19 cellular contexts compared by ENCODE assay signal in genomic region chr5:97840643-97841042, GRCh38.
DNase-seq lines count a peak whose midpoint lies in the region; ATAC-seq and TF ChIP-seq lines count a peak whose summit lies in the region.
"Had no signal": no experiment of that assay in that cellular context is flagged by ENCODE, and none has a peak within 500 bp of the region (broad histone marks: within the 10 kb centered on the region; RNA-seq: fewer than 3 reads in every experiment).

No MANE protein-coding gene starts in this region.

- H3K18ac ChIP-seq in IMR-90 (ENCODE audit: low read depth, low read length) = peak overlapping the region; percentile 82; the same call in 1 of the 2 replicates

- H3K27ac Mint-ChIP-seq in activated naive CD8-positive, alpha-beta T cell treated with anti-CD3 and anti-CD28 coated beads, Interleukin-2, amount 50 U/mL, for 24 hours = no peak overlapping the region
- H3K27ac Mint-ChIP-seq: activated CD8-positive, alpha-beta T cell treated with anti-CD3 and anti-CD28 coated beads for 36 hours; activated naive CD8-positive, alpha-beta T cell; brain; CD8-positive, alpha-beta memory T cell; stimulated activated memory B cell treated with anti-CD40 and anti-IgM and Interleukin-4, amounts not matched to agents 10 μg/mL and 1 μg/mL and 100 μg/mL, for 72 hours had no signal

- no peak for TF ChIP-seq RAD21 in IMR-90 (IDR thresholded peaks at IDR 0.05; ENCODE audit: low read length)

- H3K23ac ChIP-seq in IMR-90 (ENCODE audit: low read depth, low read length) = no peak overlapping the region

- H3K4me3 ChIP-seq in IMR-90 (ENCODE audit: insufficient read depth, low read depth, low read length) (no peak overlapping the region), mammary epithelial cell (replicated peaks in 1 of 3; ENCODE audit: insufficient read depth in 1 of 3, low read depth in 2 of 3, low read length in 3 of 3) (no peak overlapping the region), psoas muscle (no peak overlapping the region)
- H3K4me3 ChIP-seq: right lobe of liver, thoracic aorta had no signal

- peaks cover 5% of the 10 kb centered on the region for H3K27me3 ChIP-seq in IMR-90 (ENCODE audit: control insufficient read depth, insufficient read depth, low read length)
- no peaks in the 10 kb centered on the region for H3K27me3 ChIP-seq in mammary epithelial cell (ENCODE audit: insufficient read depth, low read length)
- H3K27me3 ChIP-seq in psoas muscle (ENCODE audit: insufficient read depth in 3 of 3, low read length in 2 of 3) = no peaks in the 10 kb centered on the region
- H3K27me3 ChIP-seq: right lobe of liver had no signal

- no peak overlapping the region for H2AK9ac ChIP-seq in IMR-90 (replicated peaks; ENCODE audit: low read depth, low read length, poor library complexity)

- 0 out of 2 replicates have a peak overlapping the region, but pooled peaks have one; percentile 25 for H3K14ac ChIP-seq in IMR-90 (replicated peaks; ENCODE audit: low read depth, low read length)

- POLR2A ChIA-PET in IMR-90 (lab: Charles Lee; ENCODE audit: unreplicated experiment) = no interaction called here

- H2AK5ac ChIP-seq in IMR-90 (ENCODE audit: low read depth, low read length) = peak overlapping the region; percentile 2; the same call in 1 of the 2 replicates

- CTCF ChIA-PET in IMR-90 (lab: Yijun Ruan, JAX) = no interaction called here
- CTCF ChIA-PET in mammary epithelial cell (lab: Charles Lee; ENCODE audit: low non-redundant PET) = no interaction called here

- H3K4me1 ChIP-seq in IMR-90 (ENCODE audit: control insufficient read depth, insufficient read depth, low read length) = peaks cover 3% of the 10 kb centered on the region
- H3K4me1 ChIP-seq in mammary epithelial cell (ENCODE audit: insufficient read depth, low read length) = peaks cover 30% of the 10 kb centered on the region
- no peaks in the 10 kb centered on the region for H3K4me1 ChIP-seq in psoas muscle
- H3K4me1 ChIP-seq: right lobe of liver had no signal

- H3K9me3 ChIP-seq in IMR-90 (ENCODE audit: control insufficient read depth, insufficient read depth, low read length) (no peaks in the 10 kb centered on the region; the same call in 1 of the 2 replicates), mammary epithelial cell (replicated peaks; ENCODE audit: insufficient read depth, low read length) (no peaks in the 10 kb centered on the region), psoas muscle (no peaks in the 10 kb centered on the region)
- H3K9me3 ChIP-seq: right lobe of liver, thoracic aorta had no signal

- no peak overlapping the region for H3K56ac ChIP-seq in IMR-90 (ENCODE audit: extremely low read depth, insufficient read depth, low read length)

- H3K4me3 Mint-ChIP-seq in activated naive CD8-positive, alpha-beta T cell treated with anti-CD3 and anti-CD28 coated beads, Interleukin-2, amount 50 U/mL, for 24 hours = no peak overlapping the region
- H3K4me3 Mint-ChIP-seq: activated CD8-positive, alpha-beta T cell treated with anti-CD3 and anti-CD28 coated beads for 36 hours; activated naive CD8-positive, alpha-beta T cell; activated T-cell treated with anti-CD3 and anti-CD28 coated beads, Interleukin-2, amount 50 U/mL, for 4 hours; brain; CD8-positive, alpha-beta memory T cell; stimulated activated memory B cell treated with anti-CD40 and anti-IgM and Interleukin-4, amounts not matched to agents 10 μg/mL and 1 μg/mL and 100 μg/mL, for 72 hours had no signal

- TF ChIP-seq CTCF in IMR-90 (conservative IDR thresholded peaks at IDR 0.05; ENCODE audit: low read depth, low read length) = no peak
- TF ChIP-seq CTCF in mammary epithelial cell (conservative IDR thresholded peaks at IDR 0.05 in 1 of 2, IDR thresholded peaks at IDR 0.05 in 1 of 2; ENCODE audit: extremely low read depth in 1 of 2, insufficient read depth in 1 of 2, low read depth in 1 of 2, low read length in 2 of 2) = no peak
- no peak for TF ChIP-seq CTCF in psoas muscle (IDR thresholded peaks at IDR 0.05)

- intact Hi-C loops in IMR-90 (cut with micrococcal nuclease) = no loop called here
- intact Hi-C loops in mammary epithelial cell (cut with micrococcal nuclease) = no loop called here
- intact Hi-C loops in psoas muscle (cut with DNase I) = no loop called here

- H2BK20ac ChIP-seq in IMR-90 (ENCODE audit: low read depth, low read length) = 0 out of 2 replicates have a peak overlapping the region, but pooled peaks have one; percentile 61

- no peaks in the 10 kb centered on the region for H3K79me1 ChIP-seq in IMR-90 (ENCODE audit: low read depth in 1 of 2, low read length in 2 of 2)

- BruUV-seq in IMR-90 (replicated peaks; lab: Mats Ljungman, UMichigan) (no TSS peak), mammary epithelial cell (replicated peaks; lab: Mats Ljungman, UMichigan) (no TSS peak)

- no peak overlapping the region for H2BK120ac ChIP-seq in IMR-90 (ENCODE audit: low read depth, low read length)

- H4K5ac ChIP-seq in IMR-90 (ENCODE audit: low read depth, low read length) = peak overlapping the region; percentile 85; the same call in 1 of the 2 replicates

- no peak overlapping the region for H2AFZ ChIP-seq in IMR-90 (replicated peaks; ENCODE audit: low read length, poor library complexity)
- H2AFZ ChIP-seq in mammary epithelial cell (ENCODE audit: low read depth, low read length) = peak overlapping the region; percentile 35

- H3K4ac ChIP-seq in IMR-90 (ENCODE audit: low read depth, low read length) = peak overlapping the region; percentile 16; the same call in 1 of the 2 replicates

- no peaks in the 10 kb centered on the region for H3K9me1 ChIP-seq in IMR-90 (ENCODE audit: insufficient read depth, low read length)

- H2BK15ac ChIP-seq in IMR-90 (ENCODE audit: low read depth, low read length) = peak overlapping the region; percentile 7; the same call in 2 of the 3 replicates

- no peaks in the 10 kb centered on the region for H3K9me3 Mint-ChIP-seq in activated naive CD8-positive, alpha-beta T cell treated with anti-CD3 and anti-CD28 coated beads, Interleukin-2, amount 50 U/mL, for 24 hours
- H3K9me3 Mint-ChIP-seq: activated CD8-positive, alpha-beta T cell treated with anti-CD3 and anti-CD28 coated beads for 36 hours; activated T-cell treated with anti-CD3 and anti-CD28 coated beads, Interleukin-2, amount 50 U/mL, for 4 hours; brain; stimulated activated memory B cell treated with anti-CD40 and anti-IgM and Interleukin-4, amounts not matched to agents 10 μg/mL and 1 μg/mL and 100 μg/mL, for 72 hours had no signal

- no peak overlapping the region for H2BK5ac ChIP-seq in IMR-90 (ENCODE audit: low read depth, low read length, poor library complexity, severe bottlenecking)

- H3K9ac ChIP-seq in IMR-90 (ENCODE audit: low read depth, low read length) (no peak overlapping the region), mammary epithelial cell (ENCODE audit: insufficient read depth, low read length) (no peak overlapping the region)

- ATAC-seq in IMR-90 (ENCODE audit: low read depth) (no peak), psoas muscle (no peak)
- ATAC-seq in activated naive CD8-positive, alpha-beta T cell treated with anti-CD3 and anti-CD28 coated beads, Interleukin-2, amount 50 U/mL, for 24 hours = no peak
- ATAC-seq: activated CD8-positive, alpha-beta T cell treated with anti-CD3 and anti-CD28 coated beads for 36 hours; activated T-cell treated with anti-CD3 and anti-CD28 coated beads, Interleukin-2, amount 50 U/mL, for 4 hours; left ventricle myocardium superior; right lobe of liver; stimulated activated memory B cell treated with anti-CD40 and anti-IgM and Interleukin-4, amounts not matched to agents 10 μg/mL and 1 μg/mL and 100 μg/mL, for 72 hours had no signal

- no peaks in the 10 kb centered on the region for H4K20me1 ChIP-seq in IMR-90 (ENCODE audit: insufficient read depth, low read length)
- no peaks in the 10 kb centered on the region for H4K20me1 ChIP-seq in mammary epithelial cell (ENCODE audit: insufficient read depth, low read length)

- DNase-seq in ELR (ENCODE audit: low read depth) = peak; percentile 70
- peak; percentile 44 for DNase-seq in IMR-90
- peak; percentile 39 for DNase-seq in mammary epithelial cell
- peak; percentile 11 for DNase-seq in middle frontal gyrus (ENCODE audit: extremely low spot score, low spot score)
- DNase-seq in psoas muscle = no peak
- DNase-seq in NCI-H2196 treated with DMSO at 0.1 percent for 48 hours (lab: John Stamatoyannopoulos, UW; ENCODE audit: unreplicated experiment) = no peak
- DNase-seq in activated naive CD8-positive, alpha-beta T cell treated with anti-CD3 and anti-CD28 coated beads, Interleukin-2, amount 50 U/mL, for 24 hours = no peak
- DNase-seq: activated CD4-positive, CD25-positive, alpha-beta regulatory T cell; activated CD8-positive, alpha-beta T cell treated with anti-CD3 and anti-CD28 coated beads for 36 hours; activated T-cell treated with anti-CD3 and anti-CD28 coated beads, Interleukin-2, amount 50 U/mL, for 4 hours; CD8-positive, alpha-beta memory T cell; left ventricle myocardium superior; NCI-H1105 treated with DMSO at 0.1 percent for 48 hours; NCI-H526; right lobe of liver had no signal

- no CpG with 5 or more reads among the region's 3 CpGs for WGBS in IMR-90 (ENCODE audit: extremely low coverage in 2 of 2, insufficient read length in 1 of 2), 2 experiments
- 26% methylated on average over 3 of the region's 3 CpGs for WGBS in mammary epithelial cell (ENCODE audit: low coverage, missing lambda C conversion rate)
- 77 to 85% (median 84%) methylated on average over 3 of the region's 3 CpGs for WGBS in psoas muscle, 3 donors

- no peak overlapping the region for H3K27ac ChIP-seq in IMR-90 (ENCODE audit: insufficient read depth, low read length)
- no peak overlapping the region for H3K27ac ChIP-seq in mammary epithelial cell (ENCODE audit: insufficient read depth, low read depth, low read length)
- H3K27ac ChIP-seq in psoas muscle = no peak overlapping the region
- H3K27ac ChIP-seq: right lobe of liver, thoracic aorta had no signal

- no peak overlapping the region for H3K4me2 ChIP-seq in IMR-90 (ENCODE audit: low read depth, low read length)
- H3K4me2 ChIP-seq in mammary epithelial cell (ENCODE audit: insufficient read depth, low read depth, low read length) = peak overlapping the region; percentile 46

- no peak overlapping the region for H4K8ac ChIP-seq in IMR-90 (ENCODE audit: low read depth in 2 of 2, low read length in 2 of 2)

- H3K79me2 ChIP-seq in mammary epithelial cell (ENCODE audit: insufficient read depth, low read length) = no peaks in the 10 kb centered on the region

- dilution Hi-C loops in IMR-90 (cut with HindIII; ENCODE audit: low sequenced_read_pairs, unreplicated experiment) (no loop called here), mammary epithelial cell (cut with HindIII; ENCODE audit: low sequenced_read_pairs) (no loop called here)

- H3K36me3 Mint-ChIP-seq in activated naive CD8-positive, alpha-beta T cell treated with anti-CD3 and anti-CD28 coated beads, Interleukin-2, amount 50 U/mL, for 24 hours (ENCODE audit: low read depth) = no peaks in the 10 kb centered on the region
- H3K36me3 Mint-ChIP-seq: activated naive CD8-positive, alpha-beta T cell; brain; CD8-positive, alpha-beta memory T cell; stimulated activated memory B cell treated with anti-CD40 and anti-IgM and Interleukin-4, amounts not matched to agents 10 μg/mL and 1 μg/mL and 100 μg/mL, for 72 hours had no signal

- no peak for TF ChIP-seq POLR2A in IMR-90 (IDR thresholded peaks at IDR 0.05; ENCODE audit: low read depth, low read length)

- H3K27me3 Mint-ChIP-seq in activated naive CD8-positive, alpha-beta T cell treated with anti-CD3 and anti-CD28 coated beads, Interleukin-2, amount 50 U/mL, for 24 hours = no peaks in the 10 kb centered on the region
- H3K27me3 Mint-ChIP-seq: activated CD8-positive, alpha-beta T cell treated with anti-CD3 and anti-CD28 coated beads for 36 hours; activated naive CD8-positive, alpha-beta T cell; brain; CD8-positive, alpha-beta memory T cell; stimulated activated memory B cell treated with anti-CD40 and anti-IgM and Interleukin-4, amounts not matched to agents 10 μg/mL and 1 μg/mL and 100 μg/mL, for 72 hours had no signal

- H4K91ac ChIP-seq in IMR-90 (ENCODE audit: insufficient read depth, low read depth, low read length) = no peak overlapping the region

- in situ Hi-C loops in IMR-90 (cut with MboI; ENCODE audit: low sequenced_read_pairs) (no loop called here), mammary epithelial cell (cut with MboI; ENCODE audit: low sequenced_read_pairs in 2 of 2) (no loop called here)

- no peaks in the 10 kb centered on the region for H3K4me1 Mint-ChIP-seq in activated naive CD8-positive, alpha-beta T cell treated with anti-CD3 and anti-CD28 coated beads, Interleukin-2, amount 50 U/mL, for 24 hours
- H3K4me1 Mint-ChIP-seq: CD8-positive, alpha-beta memory T cell; stimulated activated memory B cell treated with anti-CD40 and anti-IgM and Interleukin-4, amounts not matched to agents 10 μg/mL and 1 μg/mL and 100 μg/mL, for 72 hours had no signal

- H3K36me3 ChIP-seq in IMR-90 (ENCODE audit: control insufficient read depth, insufficient read depth, low read length) = no peaks in the 10 kb centered on the region
- H3K36me3 ChIP-seq in mammary epithelial cell (ENCODE audit: insufficient read depth, low read length) = no peaks in the 10 kb centered on the region
- no peaks in the 10 kb centered on the region for H3K36me3 ChIP-seq in psoas muscle (ENCODE audit: insufficient read depth in 1 of 2, low read depth in 1 of 2)
- H3K36me3 ChIP-seq: right lobe of liver, thoracic aorta had no signal

Comparison
In these comparisons a context has a peak if more than half of its experiments do, and no peak if none do; other contexts are left out.
1. DNase-seq: peak in ELR (single experiment), IMR-90 (single experiment), mammary epithelial cell (single experiment) and middle frontal gyrus (single experiment); none in psoas muscle (0 of 2), NCI-H2196 treated with DMSO at 0.1 percent for 48 hours (single experiment) and activated naive CD8-positive, alpha-beta T cell treated with anti-CD3 and anti-CD28 coated beads, Interleukin-2, amount 50 U/mL, for 24 hours (single experiment).